Comparison of ENCODE assay signal across 25 cellular contexts in the genomic region with DNA sequence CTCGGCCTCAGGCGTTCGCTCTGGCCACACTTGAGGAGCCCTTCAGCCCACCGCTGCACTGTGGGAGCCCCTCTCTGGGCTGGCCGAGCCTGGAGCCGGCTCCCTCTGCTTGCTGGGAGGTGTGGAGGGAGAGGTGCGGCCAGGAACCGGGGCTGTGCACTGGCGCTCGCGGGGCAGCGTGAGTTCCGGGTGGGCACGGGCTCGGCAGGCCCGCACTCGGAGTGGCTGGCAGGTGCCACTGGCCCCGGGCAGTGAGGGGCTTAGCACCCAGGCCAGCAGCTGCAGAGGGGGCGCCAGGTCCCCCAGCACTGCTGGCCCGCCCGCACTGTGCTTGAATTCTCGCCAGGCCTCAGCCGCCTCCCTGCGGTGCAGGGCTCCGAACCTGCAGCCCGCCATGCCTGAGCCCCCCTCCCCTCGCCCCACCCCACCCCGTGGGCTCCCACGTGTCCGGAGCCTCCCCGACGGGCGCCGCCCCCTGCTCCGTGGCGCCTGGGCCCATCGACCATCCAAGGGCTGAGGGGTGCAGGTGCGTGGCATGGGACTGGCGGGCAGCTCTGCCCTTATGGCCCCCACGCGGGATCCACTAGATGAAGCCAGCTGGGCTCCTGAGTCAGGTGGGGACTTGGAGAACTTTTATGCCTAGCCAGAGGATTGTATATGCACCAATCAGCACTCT.
A peak's percentile ranks its signal among the peaks of the same experiment; 100 is the strongest.
DNase-seq lines count a peak whose midpoint lies in the region; ATAC-seq and TF ChIP-seq lines count a peak whose summit lies in the region.
"Had no signal": no experiment of that assay in that cellular context is flagged by ENCODE, and none has a peak within 500 bp of the region (broad histone marks: within the 10 kb centered on the region; RNA-seq: fewer than 3 reads in every experiment).

No MANE protein-coding gene starts in this region.

- H3K14ac ChIP-seq in neuronal stem cell (ENCODE audit: low read length) = no peak overlapping the region

- no CpG with 5 or more reads among the region's 41 CpGs for WGBS in neuronal stem cell (ENCODE audit: extremely low coverage in 2 of 2, insufficient read length in 2 of 2, insufficient replicate concordance in 1 of 2), 2 donors

- no peak overlapping the region for H2AK5ac ChIP-seq in neuronal stem cell (ENCODE audit: low read depth, low read length)

- H3K18ac ChIP-seq in neuronal stem cell (ENCODE audit: low read length) = no peak overlapping the region

- H3K4me2 ChIP-seq in neuronal stem cell (ENCODE audit: insufficient read depth, low read length, poor library complexity, severe bottlenecking) = no peak overlapping the region
- H3K4me2 ChIP-seq: A549, BLaER1 had no signal

- H3K4ac ChIP-seq in neuronal stem cell (ENCODE audit: low read length) = no peak overlapping the region

- peaks cover 60% of the 10 kb centered on the region for H3K4me1 ChIP-seq in left ventricle myocardium inferior
- no peaks in the 10 kb centered on the region for H3K4me1 ChIP-seq in neuronal stem cell (ENCODE audit: control insufficient read depth in 2 of 2, insufficient read depth in 1 of 2, low read depth in 1 of 2, low read length in 2 of 2)
- H3K4me1 ChIP-seq: A549, BE2C, BLaER1 had no signal

- intact Hi-C loops in left ventricle myocardium inferior (cut with micrococcal nuclease) = no loop called here
- intact Hi-C loops in Right ventricle myocardium inferior (cut with DNase I) = no loop called here

- H3K4me3 ChIP-seq in left ventricle myocardium inferior (no peak overlapping the region), neuronal stem cell (ENCODE audit: low read length in 2 of 2) (no peak overlapping the region)
- H3K4me3 ChIP-seq: A549, BLaER1, GM12878 had no signal

- H2AFZ ChIP-seq in neuronal stem cell (ENCODE audit: low read length) = no peak overlapping the region

- H3K9ac ChIP-seq in neuronal stem cell (ENCODE audit: low read depth, low read length, poor library complexity) = no peak overlapping the region
- H3K9ac ChIP-seq: BLaER1 had no signal

- no peak overlapping the region for H2BK12ac ChIP-seq in neuronal stem cell (ENCODE audit: low read length)

- no peak overlapping the region for H4K8ac ChIP-seq in neuronal stem cell (ENCODE audit: low read depth, low read length)

- H3K79me1 ChIP-seq in neuronal stem cell (ENCODE audit: low read depth, low read length) = no peaks in the 10 kb centered on the region

- no peak overlapping the region for H3K23ac ChIP-seq in neuronal stem cell (ENCODE audit: low read depth, low read length, poor library complexity)

- H3K27me3 ChIP-seq in left ventricle myocardium inferior (ENCODE audit: low read depth) = no peaks in the 10 kb centered on the region
- peaks cover 0 to 2% (median 0%) of the 10 kb centered on the region in 3 experiments for H3K27me3 ChIP-seq in neuronal stem cell (ENCODE audit: control insufficient read depth in 3 of 3, insufficient read depth in 3 of 3, low read depth in 1 of 3, low read length in 3 of 3)
- H3K27me3 ChIP-seq: BE2C, BLaER1 had no signal

- no peak overlapping the region for H2BK15ac ChIP-seq in neuronal stem cell (ENCODE audit: low read length)

- H3K9me3 ChIP-seq in left ventricle myocardium inferior (replicated peaks) (peaks cover 10% of the 10 kb centered on the region), neuronal stem cell (replicated peaks in 1 of 2; ENCODE audit: control insufficient read depth in 2 of 2, insufficient read depth in 1 of 2, low read depth in 1 of 2, low read length in 2 of 2) (peaks cover 0 to 10% of the 10 kb centered on the region in 2 donors)
- H3K9me3 ChIP-seq: BE2C had no signal

- no peaks in the 10 kb centered on the region for H3K36me3 ChIP-seq in left ventricle myocardium inferior
- H3K36me3 ChIP-seq in neuronal stem cell (replicated peaks in 1 of 2; ENCODE audit: control insufficient read depth in 2 of 2, insufficient read depth in 2 of 2, low read length in 2 of 2) = no peaks in the 10 kb centered on the region
- H3K36me3 ChIP-seq: BE2C, BLaER1 had no signal

- no peak overlapping the region for H2BK120ac ChIP-seq in neuronal stem cell (ENCODE audit: low read depth, low read length)

- H3K27ac ChIP-seq in left ventricle myocardium inferior (replicated peaks) = peak overlapping the region; percentile 81
- H3K27ac ChIP-seq in neuronal stem cell (replicated peaks; ENCODE audit: low read length) = no peak overlapping the region
- H3K27ac ChIP-seq: 22Rv1, A549, BLaER1 had no signal

- H2BK5ac ChIP-seq in neuronal stem cell (ENCODE audit: low read length) = no peak overlapping the region

- no peak for ATAC-seq in Right ventricle myocardium inferior
- peak; percentile 23 for ATAC-seq in esophagus mucosa
- ATAC-seq: A549, GM12878 had no signal

- DNase-seq in activated effector memory CD4-positive, alpha-beta T cell treated with anti-CD3 and anti-CD28 coated beads, Interleukin-2, amount 50 U/mL, for 16 hours = peak; percentile 50
- no peak for DNase-seq in activated effector memory CD4-positive, alpha-beta T cell treated with Interleukin-2 at 50 U/mL for 16 hours
- no peak for DNase-seq in left ventricle myocardium inferior
- DNase-seq in Right ventricle myocardium inferior (ENCODE audit: missing footprints) = no peak
- DNase-seq in neuronal stem cell (ENCODE audit: low spot score) = no peak
- no peak for DNase-seq in GF-D8 (lab: John Stamatoyannopoulos, UW)
- no peak for DNase-seq in AG08396 (ENCODE audit: low spot score)
- DNase-seq: BE2C; C1 segment of cervical spinal cord; CD4-positive, alpha-beta memory T cell; CD4-positive, CD25-positive, alpha-beta regulatory T cell; CD8-positive, alpha-beta memory T cell; COR-L47; DMS 273 treated with DMSO at 0.1 percent for 48 hours; DMS153; DMS53; DMS79; DND-41; EL; GDM1 had no signal

- TF ChIP-seq CTCF in left ventricle myocardium inferior (IDR thresholded peaks at IDR 0.05; ENCODE audit: borderline replicate concordance) = no peak

- peak overlapping the region; percentile 85 for H4K91ac ChIP-seq in neuronal stem cell (ENCODE audit: low read depth, low read length, poor library complexity)
